17 cellular contexts compared by ENCODE assay signal in the genomic region with DNA sequence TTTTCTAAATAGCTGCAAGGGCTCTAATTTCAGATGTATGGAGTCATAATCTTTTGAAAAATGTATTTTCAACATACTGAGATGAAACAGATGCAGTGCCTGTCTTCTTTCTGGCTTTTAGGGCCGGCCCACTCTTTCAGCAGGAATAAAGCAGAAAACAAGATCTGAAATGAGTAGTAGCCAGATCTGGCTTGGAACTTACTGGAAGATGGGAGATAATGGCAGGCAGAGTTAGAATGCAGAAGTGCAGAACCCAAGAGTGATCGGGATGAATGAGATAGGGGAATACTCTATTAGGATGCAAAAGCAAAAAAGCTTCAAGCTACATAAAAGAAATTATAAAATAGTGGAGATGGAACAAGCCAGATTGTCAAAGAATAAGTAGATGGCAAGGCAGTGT. TPM values are rescaled to one million over a fixed set of nuclear protein-coding genes. Genes with fewer than 3 reads are reported as not detected.
A peak's percentile ranks its signal among the peaks of the same experiment; 100 is the strongest.
DNase-seq lines count a peak whose midpoint lies in the region; ATAC-seq, FAIRE-seq and TF ChIP-seq lines count a peak whose summit lies in the region.
"Had no signal": no experiment of that assay in that cellular context is flagged by ENCODE, and none has a peak within 500 bp of the region (broad histone marks: within the 10 kb centered on the region; RNA-seq: fewer than 3 reads in every experiment).

No MANE protein-coding gene starts in this region.

- H3K4me1 ChIP-seq in BLaER1 (peaks cover 47% of the 10 kb centered on the region), K562 (replicated peaks in 1 of 2; ENCODE audit: control insufficient read depth in 2 of 2, insufficient read depth in 2 of 2, low read length in 2 of 2) (peaks cover 0 to 5% of the 10 kb centered on the region in 2 experiments; a peak in 2 of 5 replicates), tibial nerve (peaks cover 0 to 28% (median 6%) of the 10 kb centered on the region in 4 donors)

- POLR2A ChIA-PET in K562 (lab: Yijun Ruan, JAX): no interaction called here

- H2AFZ ChIP-seq in K562 (ENCODE audit: low read depth, low read length): no peak overlapping the region

- no peak overlapping the region for H3K4me3 ChIP-seq in BLaER1
- H3K4me3 ChIP-seq in K562: no peak overlapping the region
- no peak overlapping the region for H3K4me3 ChIP-seq in tibial nerve

- no peak for TF ChIP-seq EP300 in K562 (IDR thresholded peaks at IDR 0.05; ENCODE audit: low read length)
- TF ChIP-seq EP300 in tibial nerve (IDR thresholded peaks at IDR 0.05): no peak

- no peaks in the 10 kb centered on the region for H3K9me3 Mint-ChIP-seq in Calu3 (ENCODE audit: low read depth, unreplicated experiment)
- H3K9me3 Mint-ChIP-seq: CD8-positive, alpha-beta T cell; HFFc6 had no signal

- no peak overlapping the region for H3K4me3 Mint-ChIP-seq in Calu3 (ENCODE audit: low read depth, unreplicated experiment)
- H3K4me3 Mint-ChIP-seq: CD8-positive, alpha-beta T cell had no signal

- H3K79me2 ChIP-seq in K562 (ENCODE audit: control insufficient read depth, insufficient read depth, low read length): peaks cover 36% of the 10 kb centered on the region

- TSS peak; percentile 61 for BruUV-seq in Calu3 (replicated peaks; lab: Mats Ljungman, UMichigan)
- no TSS peak for BruUV-seq in K562 (replicated peaks; lab: Mats Ljungman, UMichigan)

- ATAC-seq in K562 (no peak), GM21423 (IDR thresholded peaks at IDR 0.05; ENCODE audit: unreplicated experiment) (no peak)
- ATAC-seq: CD8-positive, alpha-beta T cell; HCT116 had no signal

- no peak overlapping the region for H3K27ac Mint-ChIP-seq in Calu3 (ENCODE audit: unreplicated experiment)
- H3K27ac Mint-ChIP-seq: CD8-positive, alpha-beta T cell had no signal

- intact Hi-C loops in Calu3 (cut with micrococcal nuclease; ENCODE audit: unreplicated experiment) (loop anchor here (5.0 kb wide), 1 partner anchor 142 kb away; the partner anchor contains the start of gene PHF8), K562 (cut with micrococcal nuclease) (no loop called here)

- CTCF ChIA-PET in Calu3 (lab: Charles Lee) (no interaction called here), K562 (lab: Yijun Ruan, JAX; ENCODE audit: low intra/inter-chr PET ratio) (no interaction called here)

- H3K9me1 ChIP-seq in K562 (ENCODE audit: control insufficient read depth, insufficient read depth, low read length): no peaks in the 10 kb centered on the region

- H4K20me1 ChIP-seq in BLaER1 (peaks cover 28% of the 10 kb centered on the region), K562 (replicated peaks; ENCODE audit: control insufficient read depth, insufficient read depth, low read length) (no peaks in the 10 kb centered on the region)

- peaks cover 24% of the 10 kb centered on the region for H3K4me1 Mint-ChIP-seq in Calu3 (ENCODE audit: low read depth, unreplicated experiment)

- TF ChIP-seq RAD21 in K562 (CRISPR knock-in tag; conservative IDR thresholded peaks at IDR 0.05 in 1 of 2, IDR thresholded peaks at IDR 0.05 in 1 of 2): no peak

- DNase-seq in Calu3: no peak
- peak; percentile 10 for DNase-seq in OCI-M1 (lab: John Stamatoyannopoulos, UW)
- DNase-seq in K562 (ENCODE audit: extremely low read depth in 1 of 4, low spot score in 3 of 4): no peak
- no peak for DNase-seq in tibial nerve (ENCODE audit: low spot score in 2 of 2)
- DNase-seq: AML-193; CD8-positive, alpha-beta T cell; GOT3; H7; HFFc6; IMR-90; Karpas-422; KBM-7 had no signal

- peak overlapping the region; percentile 57; the same call in 1 of the 2 replicates for H3K4me2 ChIP-seq in BLaER1
- no peak overlapping the region for H3K4me2 ChIP-seq in K562 (ENCODE audit: insufficient read depth, low read length)

- H3K9ac ChIP-seq in BLaER1 (no peak overlapping the region), K562 (ENCODE audit: insufficient read depth in 1 of 2, low read depth in 2 of 2, low read length in 2 of 2) (no peak overlapping the region)

- H3K36me3 ChIP-seq in BLaER1 (no peaks in the 10 kb centered on the region), K562 (ENCODE audit: control insufficient read depth, insufficient read depth, low read length) (no peaks in the 10 kb centered on the region), tibial nerve (no peaks in the 10 kb centered on the region)

- no peak for FAIRE-seq in K562 (lab: Jason Lieb, UNC)
- FAIRE-seq: GM12891, HTR-8/SVneo had no signal

- H3K27me3 ChIP-seq in BLaER1: peaks cover 59% of the 10 kb centered on the region
- H3K27me3 ChIP-seq in K562 (ENCODE audit: control insufficient read depth in 2 of 2, insufficient read depth in 2 of 2, low read length in 2 of 2): no peaks in the 10 kb centered on the region
- no peaks in the 10 kb centered on the region for H3K27me3 ChIP-seq in tibial nerve

- no peaks in the 10 kb centered on the region for H3K27me3 Mint-ChIP-seq in Calu3 (ENCODE audit: unreplicated experiment)

- TF ChIP-seq POLR2A in K562 (conservative IDR thresholded peaks at IDR 0.05) (no peak), tibial nerve (IDR thresholded peaks at IDR 0.05) (no peak)

- peaks cover 33% of the 10 kb centered on the region for H3K36me3 Mint-ChIP-seq in Calu3 (ENCODE audit: insufficient read depth, unreplicated experiment)

- TF ChIP-seq CTCF in Calu3 (IDR thresholded peaks at IDR 0.05; ENCODE audit: unreplicated experiment) (no peak), K562 (IDR thresholded peaks at IDR 0.05 in 2 of 3, conservative IDR thresholded peaks at IDR 0.05 in 1 of 3; ENCODE audit: insufficient read depth in 2 of 3, low read depth in 1 of 3, low read length in 3 of 3) (no peak), tibial nerve (IDR thresholded peaks at IDR 0.05) (no peak)

- 20% methylated on average over 2 of the region's 2 CpGs for whole genome bisulfite sequencing in K562 (ENCODE audit: insufficient coverage, low coverage, missing lambda C conversion rate)
- WGBS in tibial nerve, 2 donors: 88% methylated on average over 2 of the region's 2 CpGs

- H3K27ac ChIP-seq in BLaER1: no peak overlapping the region
- H3K27ac ChIP-seq in K562 (ENCODE audit: extremely low read depth, low read depth, low read length): no peak overlapping the region
- no peak overlapping the region for H3K27ac ChIP-seq in tibial nerve

- H3K9me3 ChIP-seq in BLaER1: no peaks in the 10 kb centered on the region
- no peaks in the 10 kb centered on the region for H3K9me3 ChIP-seq in K562 (replicated peaks; ENCODE audit: control insufficient read depth, insufficient read depth, low read depth, low read length)
- H3K9me3 ChIP-seq in tibial nerve: no peaks in the 10 kb centered on the region

- in situ Hi-C loops in K562 (cut with MboI): no loop called here

TF ChIP-seq in K562, 482 proteins besides CTCF, POLR2A, EP300 and RAD21 (continues in another document):
- TF ChIP-seq IRF1 (CRISPR knock-in tag; IDR thresholded peaks at IDR 0.05; ENCODE audit: borderline replicate concordance): no peak
- TF ChIP-seq SRF (CRISPR knock-in tag; IDR thresholded peaks at IDR 0.05): no peak
- TF ChIP-seq, protein P1, sequence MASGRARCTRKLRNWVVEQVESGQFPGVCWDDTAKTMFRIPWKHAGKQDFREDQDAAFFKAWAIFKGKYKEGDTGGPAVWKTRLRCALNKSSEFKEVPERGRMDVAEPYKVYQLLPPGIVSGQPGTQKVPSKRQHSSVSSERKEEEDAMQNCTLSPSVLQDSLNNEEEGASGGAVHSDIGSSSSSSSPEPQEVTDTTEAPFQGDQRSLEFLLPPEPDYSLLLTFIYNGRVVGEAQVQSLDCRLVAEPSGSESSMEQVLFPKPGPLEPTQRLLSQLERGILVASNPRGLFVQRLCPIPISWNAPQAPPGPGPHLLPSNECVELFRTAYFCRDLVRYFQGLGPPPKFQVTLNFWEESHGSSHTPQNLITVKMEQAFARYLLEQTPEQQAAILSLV (tag; IDR thresholded peaks at IDR 0.05): no peak
- no peak for TF ChIP-seq PTBP1 (IDR thresholded peaks at IDR 0.05; ENCODE audit: low read depth, low read length)
- TF ChIP-seq DIDO1 (tag; IDR thresholded peaks at IDR 0.05; ENCODE audit: low read depth): no peak
- TF ChIP-seq SPI1 (IDR thresholded peaks at IDR 0.05; ENCODE audit: borderline replicate concordance, low read depth, low read length): peak; percentile 13; the same call in 1 of the 2 replicates
- no peak for TF ChIP-seq ZNF444 (CRISPR knock-in tag; IDR thresholded peaks at IDR 0.05)

RNA-seq across cellular contexts. Expression of gene FAM120C, which starts 1.4 kb away (rescaled TPM):
- 23.7 and 29.2 TPM in 2 replicates for total RNA-seq in Calu3 (2022)
- 4.4 and 6.0 TPM in 2 replicates for total RNA-seq in K562 (2011; cell fraction: chromatin; rRNA removed; ENCODE audit: low replicate concordance)
- total RNA-seq in K562 (2011; cell fraction: nucleolus; rRNA removed): 5.7 and 7.2 TPM in 2 replicates
- 5.0 TPM in 2 replicates for total RNA-seq in K562 (2011; cell fraction: nucleoplasm; rRNA removed)
- 5.5 and 7.6 TPM in 2 replicates for total RNA-seq in K562 (2014; rRNA removed)
- total RNA-seq in K562 (2014; rRNA removed; fragmentation: Illumina TruSeq; extraction: Trizol): 0.83 and 1.5 TPM in 2 replicates
- total RNA-seq in K562 (2015; rRNA removed; fragmentation: Illumina TruSeq; extraction: Trizol): 2.6 and 3.0 TPM in 2 replicates
- total RNA-seq in K562 (2021): 6.1 and 6.7 TPM in 2 replicates
- 2.1 and 2.2 TPM in 2 replicates for polyA plus RNA-seq in K562 (2011; rRNA removed)
- polyA plus RNA-seq in K562 (2011; cell fraction: cytosol; rRNA removed): 1.9 and 7.5 TPM in 2 replicates
- polyA plus RNA-seq in K562 (2011; cell fraction: nucleus; rRNA removed): 5.7 and 11.3 TPM in 2 replicates
- polyA plus RNA-seq in K562 (2012): 2.8 and 4.5 TPM in 2 replicates
- 1.8 and 2.1 TPM in 2 replicates for polyA plus RNA-seq in K562 (2014; fragmentation: Illumina TruSeq; extraction: Trizol)
- under 1 TPM; 0.21 to 0.34 TPM for polyA plus RNA-seq in K562 (2014; fragmentation: Nextera tagmentation; extraction: Ambion mirVana)
- polyA plus RNA-seq in K562 (2014; rRNA removed): 6.3 and 6.5 TPM in 2 replicates
- polyA minus RNA-seq in K562 (2011; rRNA and poly(A)+ RNA removed): 2.2 and 3.4 TPM in 2 replicates
- 2.8 and 4.6 TPM in 2 replicates for polyA minus RNA-seq in K562 (2011; cell fraction: cytosol; rRNA and poly(A)+ RNA removed)
- polyA minus RNA-seq in K562 (2011; cell fraction: nucleus; rRNA and poly(A)+ RNA removed): 8.2 and 12.9 TPM in 2 replicates
- 10 to 100 TPM; 12.3 to 21.6 (median 17.4) TPM for total RNA-seq in tibial nerve
